In genomic region chr1:171615122-171615906, GRCh38 we compare ENCODE assay signal across 17 cellular contexts. TPM values are rescaled to one million over a fixed set of nuclear protein-coding genes. Genes with fewer than 3 reads are reported as not detected.
"Had no signal": no experiment of that assay in that cellular context is flagged by ENCODE, and none has a peak within 500 bp of the region (broad histone marks: within the 10 kb centered on the region; RNA-seq: fewer than 3 reads in every experiment).

No MANE protein-coding gene starts in this region.

RNA-seq across cellular contexts. Expression of gene MYOCOS, which starts 6.7 kb away (rescaled TPM):
- total RNA-seq: cardiac septum, dermis blood vessel endothelial cell, endothelial cell of umbilical vein, esophagus muscularis mucosa, gastroesophageal sphincter, heart left ventricle, left lobe of liver, lung, mesothelial cell of epicardium, sciatic nerve, smooth muscle cell, stomach, vagina had no signal
- polyA plus RNA-seq: endothelial cell of umbilical vein, heart left ventricle, lung, smooth muscle cell, stomach had no signal

RNA-seq across cellular contexts. Expression of gene MYOC, which starts 37.2 kb away (rescaled TPM):
- total RNA-seq: activated CD4-positive, alpha-beta T cell treated with anti-CD3 and anti-CD28 coated beads, Interleukin-2, amount 10 ng/mL, durations not matched to agents 7 days and 5 days; activated CD8-positive, alpha-beta T cell treated with anti-CD3 and anti-CD28 coated beads, Interleukin-2, amount 10 ng/mL, durations not matched to agents 7 days and 5 days; activated naive CD8-positive, alpha-beta T cell treated with anti-CD3 and anti-CD28 coated beads, Interleukin-2, amount 10 ng/mL, durations not matched to agents 7 days and 5 days; activated T-helper 2 cell treated with anti-CD3 and anti-CD28 coated beads, Interferon-gamma antibody, Interleukin-2, Interleukin-4, amounts not matched to agents 10 μg/mL and 5 μg/mL and 100 μg/mL, durations not matched to agents 14 hours and 24 hours and 36 hours; dermis blood vessel endothelial cell; endothelial cell of umbilical vein; left lobe of liver; smooth muscle cell had no signal
- polyA plus RNA-seq: endothelial cell of umbilical vein, smooth muscle cell had no signal
